ENCODE assay signal across 1 cellular context in the genomic region with DNA sequence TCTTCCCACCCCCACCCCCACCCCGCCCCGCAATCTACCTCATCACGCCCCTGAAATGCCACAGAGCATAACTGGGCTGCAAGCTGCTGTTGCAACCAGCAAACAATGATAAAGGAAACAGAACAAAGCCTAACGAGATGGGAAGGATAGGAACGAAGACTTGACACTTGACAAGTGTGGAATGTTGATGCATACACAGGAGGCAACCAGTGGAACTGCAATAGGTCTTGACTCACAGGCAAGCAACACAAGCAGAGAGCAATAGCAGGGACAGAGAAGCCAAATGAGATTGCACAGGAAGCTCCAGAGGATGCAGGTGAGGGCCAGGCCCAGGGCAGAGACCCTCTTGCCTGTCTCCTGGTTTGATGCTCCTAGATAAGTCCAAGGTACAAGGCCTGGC.
TF ChIP-seq lines count a peak whose summit lies in the region.

No MANE protein-coding gene starts in this region.

TF ChIP-seq in WTC11, 78 proteins besides CTCF, POLR2A, EP300 and RAD21 (continued from another document):
- TF ChIP-seq, protein P1, sequence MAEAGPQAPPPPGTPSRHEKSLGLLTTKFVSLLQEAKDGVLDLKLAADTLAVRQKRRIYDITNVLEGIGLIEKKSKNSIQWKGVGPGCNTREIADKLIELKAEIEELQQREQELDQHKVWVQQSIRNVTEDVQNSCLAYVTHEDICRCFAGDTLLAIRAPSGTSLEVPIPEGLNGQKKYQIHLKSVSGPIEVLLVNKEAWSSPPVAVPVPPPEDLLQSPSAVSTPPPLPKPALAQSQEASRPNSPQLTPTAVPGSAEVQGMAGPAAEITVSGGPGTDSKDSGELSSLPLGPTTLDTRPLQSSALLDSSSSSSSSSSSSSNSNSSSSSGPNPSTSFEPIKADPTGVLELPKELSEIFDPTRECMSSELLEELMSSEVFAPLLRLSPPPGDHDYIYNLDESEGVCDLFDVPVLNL (CRISPR knock-in tag; IDR thresholded peaks at IDR 0.05; ENCODE audit: borderline replicate concordance, low read depth): no peak
- TF ChIP-seq, protein P2, sequence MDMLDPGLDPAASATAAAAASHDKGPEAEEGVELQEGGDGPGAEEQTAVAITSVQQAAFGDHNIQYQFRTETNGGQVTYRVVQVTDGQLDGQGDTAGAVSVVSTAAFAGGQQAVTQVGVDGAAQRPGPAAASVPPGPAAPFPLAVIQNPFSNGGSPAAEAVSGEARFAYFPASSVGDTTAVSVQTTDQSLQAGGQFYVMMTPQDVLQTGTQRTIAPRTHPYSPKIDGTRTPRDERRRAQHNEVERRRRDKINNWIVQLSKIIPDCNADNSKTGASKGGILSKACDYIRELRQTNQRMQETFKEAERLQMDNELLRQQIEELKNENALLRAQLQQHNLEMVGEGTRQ (CRISPR knock-in tag; IDR thresholded peaks at IDR 0.05): no peak
- TF ChIP-seq ZNF219 (CRISPR knock-in tag; IDR thresholded peaks at IDR 0.05; ENCODE audit: borderline replicate concordance) (no peak), ZNF121 (CRISPR knock-in tag; IDR thresholded peaks at IDR 0.05) (no peak), NR2C2 (CRISPR knock-in tag; IDR thresholded peaks at IDR 0.05) (no peak), CREB1 (CRISPR knock-in tag; IDR thresholded peaks at IDR 0.05) (no peak), EMX1 (CRISPR knock-in tag; IDR thresholded peaks at IDR 0.05) (no peak), ZNF138 (CRISPR knock-in tag; conservative IDR thresholded peaks at IDR 0.05) (no peak)
- TF ChIP-seq, protein P3, sequence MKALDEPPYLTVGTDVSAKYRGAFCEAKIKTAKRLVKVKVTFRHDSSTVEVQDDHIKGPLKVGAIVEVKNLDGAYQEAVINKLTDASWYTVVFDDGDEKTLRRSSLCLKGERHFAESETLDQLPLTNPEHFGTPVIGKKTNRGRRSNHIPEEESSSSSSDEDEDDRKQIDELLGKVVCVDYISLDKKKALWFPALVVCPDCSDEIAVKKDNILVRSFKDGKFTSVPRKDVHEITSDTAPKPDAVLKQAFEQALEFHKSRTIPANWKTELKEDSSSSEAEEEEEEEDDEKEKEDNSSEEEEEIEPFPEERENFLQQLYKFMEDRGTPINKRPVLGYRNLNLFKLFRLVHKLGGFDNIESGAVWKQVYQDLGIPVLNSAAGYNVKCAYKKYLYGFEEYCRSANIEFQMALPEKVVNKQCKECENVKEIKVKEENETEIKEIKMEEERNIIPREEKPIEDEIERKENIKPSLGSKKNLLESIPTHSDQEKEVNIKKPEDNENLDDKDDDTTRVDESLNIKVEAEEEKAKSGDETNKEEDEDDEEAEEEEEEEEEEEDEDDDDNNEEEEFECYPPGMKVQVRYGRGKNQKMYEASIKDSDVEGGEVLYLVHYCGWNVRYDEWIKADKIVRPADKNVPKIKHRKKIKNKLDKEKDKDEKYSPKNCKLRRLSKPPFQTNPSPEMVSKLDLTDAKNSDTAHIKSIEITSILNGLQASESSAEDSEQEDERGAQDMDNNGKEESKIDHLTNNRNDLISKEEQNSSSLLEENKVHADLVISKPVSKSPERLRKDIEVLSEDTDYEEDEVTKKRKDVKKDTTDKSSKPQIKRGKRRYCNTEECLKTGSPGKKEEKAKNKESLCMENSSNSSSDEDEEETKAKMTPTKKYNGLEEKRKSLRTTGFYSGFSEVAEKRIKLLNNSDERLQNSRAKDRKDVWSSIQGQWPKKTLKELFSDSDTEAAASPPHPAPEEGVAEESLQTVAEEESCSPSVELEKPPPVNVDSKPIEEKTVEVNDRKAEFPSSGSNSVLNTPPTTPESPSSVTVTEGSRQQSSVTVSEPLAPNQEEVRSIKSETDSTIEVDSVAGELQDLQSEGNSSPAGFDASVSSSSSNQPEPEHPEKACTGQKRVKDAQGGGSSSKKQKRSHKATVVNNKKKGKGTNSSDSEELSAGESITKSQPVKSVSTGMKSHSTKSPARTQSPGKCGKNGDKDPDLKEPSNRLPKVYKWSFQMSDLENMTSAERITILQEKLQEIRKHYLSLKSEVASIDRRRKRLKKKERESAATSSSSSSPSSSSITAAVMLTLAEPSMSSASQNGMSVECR (CRISPR knock-in tag; IDR thresholded peaks at IDR 0.05; ENCODE audit: borderline replicate concordance): no peak
- TF ChIP-seq, protein P4, sequence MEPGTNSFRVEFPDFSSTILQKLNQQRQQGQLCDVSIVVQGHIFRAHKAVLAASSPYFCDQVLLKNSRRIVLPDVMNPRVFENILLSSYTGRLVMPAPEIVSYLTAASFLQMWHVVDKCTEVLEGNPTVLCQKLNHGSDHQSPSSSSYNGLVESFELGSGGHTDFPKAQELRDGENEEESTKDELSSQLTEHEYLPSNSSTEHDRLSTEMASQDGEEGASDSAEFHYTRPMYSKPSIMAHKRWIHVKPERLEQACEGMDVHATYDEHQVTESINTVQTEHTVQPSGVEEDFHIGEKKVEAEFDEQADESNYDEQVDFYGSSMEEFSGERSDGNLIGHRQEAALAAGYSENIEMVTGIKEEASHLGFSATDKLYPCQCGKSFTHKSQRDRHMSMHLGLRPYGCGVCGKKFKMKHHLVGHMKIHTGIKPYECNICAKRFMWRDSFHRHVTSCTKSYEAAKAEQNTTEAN (CRISPR knock-in tag; IDR thresholded peaks at IDR 0.05): no peak
- TF ChIP-seq, protein P5, sequence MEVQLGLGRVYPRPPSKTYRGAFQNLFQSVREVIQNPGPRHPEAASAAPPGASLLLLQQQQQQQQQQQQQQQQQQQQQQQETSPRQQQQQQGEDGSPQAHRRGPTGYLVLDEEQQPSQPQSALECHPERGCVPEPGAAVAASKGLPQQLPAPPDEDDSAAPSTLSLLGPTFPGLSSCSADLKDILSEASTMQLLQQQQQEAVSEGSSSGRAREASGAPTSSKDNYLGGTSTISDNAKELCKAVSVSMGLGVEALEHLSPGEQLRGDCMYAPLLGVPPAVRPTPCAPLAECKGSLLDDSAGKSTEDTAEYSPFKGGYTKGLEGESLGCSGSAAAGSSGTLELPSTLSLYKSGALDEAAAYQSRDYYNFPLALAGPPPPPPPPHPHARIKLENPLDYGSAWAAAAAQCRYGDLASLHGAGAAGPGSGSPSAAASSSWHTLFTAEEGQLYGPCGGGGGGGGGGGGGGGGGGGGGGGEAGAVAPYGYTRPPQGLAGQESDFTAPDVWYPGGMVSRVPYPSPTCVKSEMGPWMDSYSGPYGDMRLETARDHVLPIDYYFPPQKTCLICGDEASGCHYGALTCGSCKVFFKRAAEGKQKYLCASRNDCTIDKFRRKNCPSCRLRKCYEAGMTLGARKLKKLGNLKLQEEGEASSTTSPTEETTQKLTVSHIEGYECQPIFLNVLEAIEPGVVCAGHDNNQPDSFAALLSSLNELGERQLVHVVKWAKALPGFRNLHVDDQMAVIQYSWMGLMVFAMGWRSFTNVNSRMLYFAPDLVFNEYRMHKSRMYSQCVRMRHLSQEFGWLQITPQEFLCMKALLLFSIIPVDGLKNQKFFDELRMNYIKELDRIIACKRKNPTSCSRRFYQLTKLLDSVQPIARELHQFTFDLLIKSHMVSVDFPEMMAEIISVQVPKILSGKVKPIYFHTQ (CRISPR knock-in tag; IDR thresholded peaks at IDR 0.05): no peak
- TF ChIP-seq, protein P6, sequence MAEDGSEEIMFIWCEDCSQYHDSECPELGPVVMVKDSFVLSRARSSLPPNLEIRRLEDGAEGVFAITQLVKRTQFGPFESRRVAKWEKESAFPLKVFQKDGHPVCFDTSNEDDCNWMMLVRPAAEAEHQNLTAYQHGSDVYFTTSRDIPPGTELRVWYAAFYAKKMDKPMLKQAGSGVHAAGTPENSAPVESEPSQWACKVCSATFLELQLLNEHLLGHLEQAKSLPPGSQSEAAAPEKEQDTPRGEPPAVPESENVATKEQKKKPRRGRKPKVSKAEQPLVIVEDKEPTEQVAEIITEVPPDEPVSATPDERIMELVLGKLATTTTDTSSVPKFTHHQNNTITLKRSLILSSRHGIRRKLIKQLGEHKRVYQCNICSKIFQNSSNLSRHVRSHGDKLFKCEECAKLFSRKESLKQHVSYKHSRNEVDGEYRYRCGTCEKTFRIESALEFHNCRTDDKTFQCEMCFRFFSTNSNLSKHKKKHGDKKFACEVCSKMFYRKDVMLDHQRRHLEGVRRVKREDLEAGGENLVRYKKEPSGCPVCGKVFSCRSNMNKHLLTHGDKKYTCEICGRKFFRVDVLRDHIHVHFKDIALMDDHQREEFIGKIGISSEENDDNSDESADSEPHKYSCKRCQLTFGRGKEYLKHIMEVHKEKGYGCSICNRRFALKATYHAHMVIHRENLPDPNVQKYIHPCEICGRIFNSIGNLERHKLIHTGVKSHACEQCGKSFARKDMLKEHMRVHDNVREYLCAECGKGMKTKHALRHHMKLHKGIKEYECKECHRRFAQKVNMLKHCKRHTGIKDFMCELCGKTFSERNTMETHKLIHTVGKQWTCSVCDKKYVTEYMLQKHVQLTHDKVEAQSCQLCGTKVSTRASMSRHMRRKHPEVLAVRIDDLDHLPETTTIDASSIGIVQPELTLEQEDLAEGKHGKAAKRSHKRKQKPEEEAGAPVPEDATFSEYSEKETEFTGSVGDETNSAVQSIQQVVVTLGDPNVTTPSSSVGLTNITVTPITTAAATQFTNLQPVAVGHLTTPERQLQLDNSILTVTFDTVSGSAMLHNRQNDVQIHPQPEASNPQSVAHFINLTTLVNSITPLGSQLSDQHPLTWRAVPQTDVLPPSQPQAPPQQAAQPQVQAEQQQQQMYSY (CRISPR knock-in tag; IDR thresholded peaks at IDR 0.05): no peak
- TF ChIP-seq, protein P7, sequence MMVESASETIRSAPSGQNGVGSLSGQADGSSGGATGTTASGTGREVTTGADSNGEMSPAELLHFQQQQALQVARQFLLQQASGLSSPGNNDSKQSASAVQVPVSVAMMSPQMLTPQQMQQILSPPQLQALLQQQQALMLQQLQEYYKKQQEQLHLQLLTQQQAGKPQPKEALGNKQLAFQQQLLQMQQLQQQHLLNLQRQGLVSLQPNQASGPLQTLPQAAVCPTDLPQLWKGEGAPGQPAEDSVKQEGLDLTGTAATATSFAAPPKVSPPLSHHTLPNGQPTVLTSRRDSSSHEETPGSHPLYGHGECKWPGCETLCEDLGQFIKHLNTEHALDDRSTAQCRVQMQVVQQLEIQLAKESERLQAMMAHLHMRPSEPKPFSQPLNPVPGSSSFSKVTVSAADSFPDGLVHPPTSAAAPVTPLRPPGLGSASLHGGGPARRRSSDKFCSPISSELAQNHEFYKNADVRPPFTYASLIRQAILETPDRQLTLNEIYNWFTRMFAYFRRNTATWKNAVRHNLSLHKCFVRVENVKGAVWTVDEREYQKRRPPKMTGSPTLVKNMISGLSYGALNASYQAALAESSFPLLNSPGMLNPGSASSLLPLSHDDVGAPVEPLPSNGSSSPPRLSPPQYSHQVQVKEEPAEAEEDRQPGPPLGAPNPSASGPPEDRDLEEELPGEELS (CRISPR knock-in tag; IDR thresholded peaks at IDR 0.05): no peak
